In the genomic region with DNA sequence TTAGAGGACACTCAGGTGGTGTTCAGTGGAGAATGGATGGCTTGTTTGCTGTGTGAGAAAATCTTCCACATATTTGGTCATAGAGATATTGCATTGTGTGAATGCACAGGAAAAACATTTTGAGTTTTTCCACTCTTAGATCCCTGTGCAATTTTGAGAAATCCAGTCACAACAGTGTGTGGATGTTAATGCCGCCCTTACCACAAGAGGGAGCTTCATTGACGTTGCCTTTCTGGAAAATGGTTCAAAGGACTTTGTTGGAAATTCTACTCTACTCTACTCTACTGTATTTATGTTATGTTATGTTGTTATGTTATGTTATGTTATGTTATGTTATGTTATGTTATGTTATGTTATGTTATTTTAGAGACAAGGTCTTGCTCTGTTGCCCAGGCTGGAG, we compare ENCODE assay signal across 8 cellular contexts. TPM values are rescaled to one million over a fixed set of nuclear protein-coding genes. Genes with fewer than 3 reads are reported as not detected.
A peak's percentile ranks its signal among the peaks of the same experiment; 100 is the strongest.
DNase-seq lines count a peak whose midpoint lies in the region; ATAC-seq and TF ChIP-seq lines count a peak whose summit lies in the region.

No MANE protein-coding gene starts in this region.

- no peaks in the 10 kb centered on the region for H3K27me3 ChIP-seq in psoas muscle (ENCODE audit: insufficient read depth in 3 of 3, low read length in 2 of 3)

- peaks cover 13% of the 10 kb centered on the region for H3K9me3 ChIP-seq in psoas muscle

- H3K36me3 ChIP-seq in psoas muscle (ENCODE audit: insufficient read depth in 1 of 2, low read depth in 1 of 2), result peaks cover 0 to under 1% of the 10 kb centered on the region in 2 donors

- WGBS in psoas muscle, 3 donors, result 31 to 34% (median 33%) methylated on average over 2 of the region's 2 CpGs

- intact Hi-C loops in psoas muscle (cut with DNase I), result no loop called here

- H3K4me1 ChIP-seq in psoas muscle, result no peaks in the 10 kb centered on the region

- TF ChIP-seq CTCF in NB4 (IDR thresholded peaks at IDR 0.05; ENCODE audit: low read depth, low read length) (peak; percentile 40), psoas muscle (IDR thresholded peaks at IDR 0.05) (peak; percentile 22)

- no peak overlapping the region for H3K27ac ChIP-seq in psoas muscle

- no peak for ATAC-seq in psoas muscle

- TF ChIP-seq POLR2A in NB4 (IDR thresholded peaks at IDR 0.05; ENCODE audit: extremely low read depth, insufficient read length) (no peak), erythroblast (IDR thresholded peaks at IDR 0.05; ENCODE audit: low read length) (no peak)

- H3K4me3 ChIP-seq in NB4 (ENCODE audit: low read depth, low read length) (no peak overlapping the region), psoas muscle (no peak overlapping the region)

- DNase-seq in NCI-H146 (lab: John Stamatoyannopoulos, UW) (peak; percentile 8), NCI-H146 treated with DMSO at 0.1 percent for 48 hours (lab: John Stamatoyannopoulos, UW; ENCODE audit: unreplicated experiment) (no peak), NB4 (ENCODE audit: low read depth) (peak; percentile 24), erythroblast (lab: John Stamatoyannopoulos, UW) (peak; percentile 17 to 32), psoas muscle (no peak), NCI-H2081 (lab: John Stamatoyannopoulos, UW) (no peak), ureter (ENCODE audit: low spot score) (no peak), GDM1 (lab: John Stamatoyannopoulos, UW) (no peak)

RNA-seq across cellular contexts. Expression of gene ZNF20, which starts 13.4 kb away (rescaled TPM):
- under 1 TPM in 3 of 4 donors, not detected in 1; 0.46 to 0.63 (median 0.52) TPM for total RNA-seq in psoas muscle
- 1 to 10 TPM in 1 of 3 donors, under 1 TPM in 2; 0.23 to 2.4 (median 0.44) TPM for polyA plus RNA-seq in psoas muscle
- total RNA-seq in ureter, result 2.6 TPM

RNA-seq across cellular contexts. Expression of gene ZNF625, which starts 29.8 kb away (rescaled TPM):
- total RNA-seq in psoas muscle (1 to 10 TPM in 2 of 4 donors, under 1 TPM in 2; 0.36 to 2.9 (median 1.1) TPM), ureter (13.3 TPM)
- under 1 TPM in 2 of 3 donors, not detected in 1; 0.12 to 0.46 TPM for polyA plus RNA-seq in psoas muscle

RNA-seq across cellular contexts. Expression of gene ZNF136, which starts 36.2 kb away (rescaled TPM):
- 1 to 10 TPM; 2.1 to 3.7 (median 2.7) TPM for total RNA-seq in psoas muscle
- 1 to 10 TPM; 1.0 to 2.1 (median 1.8) TPM for polyA plus RNA-seq in psoas muscle
- 15.3 TPM for total RNA-seq in ureter

Comparison
In these comparisons a context has a peak if more than half of its experiments do, and no peak if none do; other contexts are left out.
1. DNase-seq: peak in NCI-H146 (single experiment), NB4 (single experiment) and erythroblast (2 of 2); none in NCI-H146 treated with DMSO at 0.1 percent for 48 hours (single experiment), psoas muscle (0 of 2), NCI-H2081 (0 of 2), ureter (single experiment) and GDM1 (single experiment).